ENCODE assay signal across 19 cellular contexts in the genomic region with DNA sequence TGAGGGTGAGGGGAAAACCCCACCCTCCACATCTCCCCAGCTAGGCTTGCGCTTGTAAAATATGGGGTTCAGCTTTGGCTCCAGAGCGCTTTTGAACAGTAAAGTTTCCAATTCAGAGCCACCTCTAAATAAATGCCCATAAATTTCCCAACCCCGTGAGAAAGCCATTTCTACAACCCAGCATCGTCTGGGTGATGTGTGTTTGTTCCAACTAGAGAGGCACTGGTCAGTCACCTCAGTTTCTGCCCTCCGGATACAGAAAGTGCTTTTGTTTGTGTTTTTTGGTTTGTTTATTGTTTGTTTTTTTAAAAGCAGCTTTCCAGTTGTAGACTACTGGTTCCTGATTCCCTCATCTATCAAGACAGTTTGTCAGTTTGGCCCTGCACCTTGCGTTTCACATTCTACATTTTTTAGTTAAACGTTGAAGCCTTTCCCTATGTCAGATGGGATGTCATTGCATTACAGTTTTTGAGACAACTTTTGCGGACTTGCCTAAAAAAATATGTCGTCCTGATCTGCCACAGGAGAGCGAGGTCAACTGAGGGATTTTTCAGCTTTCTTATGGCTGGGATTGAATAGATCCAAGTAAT. TPM values are rescaled to one million over a fixed set of nuclear protein-coding genes. Genes with fewer than 3 reads are reported as not detected.
DNase-seq lines count a peak whose midpoint lies in the region; ATAC-seq and TF ChIP-seq lines count a peak whose summit lies in the region.
"Had no signal": no experiment of that assay in that cellular context is flagged by ENCODE, and none has a peak within 500 bp of the region (broad histone marks: within the 10 kb centered on the region; RNA-seq: fewer than 3 reads in every experiment).

No MANE protein-coding gene starts in this region.

- H3K27me3 ChIP-seq in osteoblast (ENCODE audit: insufficient read depth, low read length): peaks cover 48% of the 10 kb centered on the region
- H3K27me3 ChIP-seq in colonic mucosa: peaks cover 65% of the 10 kb centered on the region
- H3K27me3 ChIP-seq in stomach: peaks cover 0 to 71% (median 57%) of the 10 kb centered on the region in 3 donors

- CTCF ChIA-PET in Calu3 (lab: Charles Lee): no interaction called here

- no peak for TF ChIP-seq CTCF in Calu3 (IDR thresholded peaks at IDR 0.05; ENCODE audit: unreplicated experiment)
- no peak for TF ChIP-seq CTCF in osteoblast (IDR thresholded peaks at IDR 0.05; ENCODE audit: extremely low read depth, low read depth, low read length)
- TF ChIP-seq CTCF in colonic mucosa (IDR thresholded peaks at IDR 0.05): no peak
- TF ChIP-seq CTCF in stomach (IDR thresholded peaks at IDR 0.05): no peak

- no TSS peak for BruUV-seq in Calu3 (replicated peaks; lab: Mats Ljungman, UMichigan)

- peaks cover 20% of the 10 kb centered on the region for H3K36me3 Mint-ChIP-seq in Calu3 (ENCODE audit: insufficient read depth, unreplicated experiment)
- H3K36me3 Mint-ChIP-seq in IgD-negative memory B cell: no peaks in the 10 kb centered on the region
- H3K36me3 Mint-ChIP-seq: mesothelial cell of epicardium; stimulated activated effector memory CD8-positive, alpha-beta T cell treated with anti-CD3 and anti-CD28 coated beads, Interleukin-12 subunit alpha, Interleukin-12 subunit beta, amount 100 ng/mL, for 72 hours had no signal

- intact Hi-C loops in Calu3 (cut with micrococcal nuclease; ENCODE audit: unreplicated experiment): no loop called here
- intact Hi-C loops in colonic mucosa (cut with DNase I): no loop called here
- intact Hi-C loops in stomach (cut with DNase I; ENCODE audit: low total_unique reads): loop anchor here (10.0 kb wide), 1 partner anchor 372 kb away; no protein-coding TSS in a partner anchor

- H3K4me3 ChIP-seq in osteoblast (ENCODE audit: insufficient read depth, low read length): no peak overlapping the region
- H3K4me3 ChIP-seq in colonic mucosa: no peak overlapping the region
- no peak overlapping the region for H3K4me3 ChIP-seq in stomach

- H3K27ac Mint-ChIP-seq in Calu3 (ENCODE audit: unreplicated experiment): peak overlapping the region; percentile 42
- H3K27ac Mint-ChIP-seq in IgD-negative memory B cell: peak overlapping the region in 2 of 3 donors; percentile 28 to 77
- H3K27ac Mint-ChIP-seq: activated B cell treated with CpG ODN at 0.5 μM for 24 hours; mesothelial cell of epicardium; stimulated activated effector memory CD8-positive, alpha-beta T cell treated with anti-CD3 and anti-CD28 coated beads, Interleukin-12 subunit alpha, Interleukin-12 subunit beta, amount 100 ng/mL, for 72 hours had no signal

- H3K4me1 Mint-ChIP-seq in Calu3 (ENCODE audit: low read depth, unreplicated experiment) (peaks cover 40% of the 10 kb centered on the region), IgD-negative memory B cell (peaks cover 4 to 30% (median 18%) of the 10 kb centered on the region in 3 donors)

- 43 to 73% (median 56%) methylated on average over 10 of the region's 10 CpGs for WGBS in stomach, 5 donors

- no peaks in the 10 kb centered on the region for H3K9me3 Mint-ChIP-seq in Calu3 (ENCODE audit: low read depth, unreplicated experiment)
- peaks cover 2 to 3% (median 3%) of the 10 kb centered on the region in 3 donors for H3K9me3 Mint-ChIP-seq in IgD-negative memory B cell
- H3K9me3 Mint-ChIP-seq: mesothelial cell of epicardium had no signal

- no peak overlapping the region for H3K9ac ChIP-seq in colonic mucosa (ENCODE audit: low read depth in 2 of 2, low read length in 2 of 2)

- ATAC-seq in HG02981 (IDR thresholded peaks at IDR 0.05; ENCODE audit: unreplicated experiment): no peak
- ATAC-seq: HepG2; stimulated activated effector memory CD8-positive, alpha-beta T cell treated with anti-CD3 and anti-CD28 coated beads, Interleukin-12 subunit alpha, Interleukin-12 subunit beta, amount 100 ng/mL, for 72 hours had no signal

- DNase-seq in Calu3 (no peak), erythroblast (lab: John Stamatoyannopoulos, UW) (peak; percentile 16 to 52), osteoblast (ENCODE audit: insufficient read length, low spot score, missing footprints) (no peak), colonic mucosa (no peak), stomach (no peak), NCI-H2227 (lab: John Stamatoyannopoulos, UW; ENCODE audit: unreplicated experiment) (no peak)
- DNase-seq: activated B cell treated with CpG ODN at 0.5 μM for 24 hours; activated CD8-positive, alpha-beta memory T cell treated with anti-CD3 and anti-CD28 coated beads for 24 hours; activated effector memory CD4-positive, alpha-beta T cell treated with Interleukin-2 at 50 U/mL for 16 hours; AML-193; effector memory CD4-positive, alpha-beta T cell; NCI-H748 treated with DMSO at 0.1 percent for 48 hours; RPMI8226; SW 1271 had no signal

- H2AFZ ChIP-seq in osteoblast (ENCODE audit: low read length): no peak overlapping the region

- no peak for TF ChIP-seq POLR2A in erythroblast (IDR thresholded peaks at IDR 0.05; ENCODE audit: low read length)
- no peak for TF ChIP-seq POLR2A in stomach (IDR thresholded peaks at IDR 0.05)

- H3K36me3 ChIP-seq in osteoblast (ENCODE audit: insufficient read depth, low read length): no peaks in the 10 kb centered on the region
- H3K36me3 ChIP-seq in colonic mucosa: no peaks in the 10 kb centered on the region
- H3K36me3 ChIP-seq in stomach: no peaks in the 10 kb centered on the region

- H3K4me3 Mint-ChIP-seq in Calu3 (ENCODE audit: low read depth, unreplicated experiment): peak overlapping the region; percentile 74
- H3K4me3 Mint-ChIP-seq in IgD-negative memory B cell: peak overlapping the region in 2 of 4 donors; percentile 46 to 69
- H3K4me3 Mint-ChIP-seq: activated B cell treated with CpG ODN at 0.5 μM for 24 hours; mesothelial cell of epicardium; stimulated activated effector memory CD8-positive, alpha-beta T cell treated with anti-CD3 and anti-CD28 coated beads, Interleukin-12 subunit alpha, Interleukin-12 subunit beta, amount 100 ng/mL, for 72 hours had no signal

- H3K4me2 ChIP-seq in osteoblast (ENCODE audit: insufficient read depth, low read length): peak overlapping the region; percentile 84

- no peak overlapping the region for H3K27ac ChIP-seq in osteoblast (ENCODE audit: low read depth, low read length)
- H3K27ac ChIP-seq in colonic mucosa: no peak overlapping the region
- H3K27ac ChIP-seq in stomach: no peak overlapping the region

- H3K79me2 ChIP-seq in osteoblast (ENCODE audit: insufficient read depth, low read length): no peaks in the 10 kb centered on the region

- H3K4me1 ChIP-seq in osteoblast (ENCODE audit: insufficient read depth, low read length): peaks cover 14% of the 10 kb centered on the region
- H3K4me1 ChIP-seq in colonic mucosa: no peaks in the 10 kb centered on the region
- H3K4me1 ChIP-seq in stomach: peaks cover 16 to 29% (median 25%) of the 10 kb centered on the region in 4 donors

- peaks cover 47% of the 10 kb centered on the region for H3K27me3 Mint-ChIP-seq in Calu3 (ENCODE audit: unreplicated experiment)
- H3K27me3 Mint-ChIP-seq in IgD-negative memory B cell: peaks cover 47% of the 10 kb centered on the region

- no peaks in the 10 kb centered on the region for H4K20me1 ChIP-seq in osteoblast (ENCODE audit: insufficient read depth, low read length)

- no peak for TF ChIP-seq EP300 in stomach (IDR thresholded peaks at IDR 0.05)

- H3K9me3 ChIP-seq in osteoblast (ENCODE audit: low read depth, low read length) (no peaks in the 10 kb centered on the region), colonic mucosa (no peaks in the 10 kb centered on the region), stomach (no peaks in the 10 kb centered on the region)

RNA-seq across cellular contexts. Expression of gene SOX2, which starts 15.0 kb away (rescaled TPM):
- total RNA-seq in Calu3 (2022): 0.19 and 0.39 TPM in 2 replicates
- polyA plus RNA-seq in IgD-negative memory B cell: not detected
- not detected in 2 replicates for total RNA-seq in osteoblast
- total RNA-seq in colonic mucosa: under 1 TPM; 0.25 to 0.35 TPM
- total RNA-seq in stomach: 10 to 100 TPM in 2 of 5 donors, 1 to 10 TPM in 2, not detected in 1; 4.1 to 16.5 (median 10.6) TPM
- 10 to 100 TPM in 1 of 3 donors, 1 to 10 TPM in 2; 6.1 to 26.9 (median 8.1) TPM for polyA plus RNA-seq in stomach
- total RNA-seq: activated B cell treated with CpG ODN at 0.5 μM for 24 hours, HepG2, mesothelial cell of epicardium had no signal
- polyA plus RNA-seq: HepG2 had no signal

Comparison
In these comparisons a context has a peak if more than half of its experiments do, and no peak if none do; other contexts are left out.
1. DNase-seq: peak in erythroblast (2 of 2); none in Calu3 (single experiment), osteoblast (single experiment), colonic mucosa (single experiment), stomach (single experiment) and NCI-H2227 (single experiment).